Comparison of ENCODE assay signal across 11 cellular contexts in the genomic region with DNA sequence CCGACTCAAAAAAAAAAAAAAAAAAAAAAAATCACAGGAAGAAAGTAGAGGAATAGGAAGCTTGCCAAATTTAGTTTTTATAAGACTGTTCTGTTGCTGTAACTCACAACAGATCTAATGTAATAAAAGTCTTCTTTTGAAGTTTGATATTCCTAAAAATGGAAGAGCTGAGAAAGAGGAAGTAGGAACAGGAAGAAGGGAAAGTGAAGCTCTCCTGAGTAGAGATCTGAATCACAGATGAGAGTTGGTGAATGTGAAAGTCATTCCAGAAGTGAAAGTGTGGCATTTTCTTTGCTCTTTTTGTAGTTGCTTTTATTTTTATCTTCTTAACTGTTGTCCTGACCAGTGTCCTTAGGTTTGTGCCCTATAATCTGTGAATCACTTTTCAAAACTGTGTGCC. TPM values are rescaled to one million over a fixed set of nuclear protein-coding genes. Genes with fewer than 3 reads are reported as not detected.
DNase-seq lines count a peak whose midpoint lies in the region; ATAC-seq and TF ChIP-seq lines count a peak whose summit lies in the region.
"Had no signal": no experiment of that assay in that cellular context is flagged by ENCODE, and none has a peak within 500 bp of the region (broad histone marks: within the 10 kb centered on the region; RNA-seq: fewer than 3 reads in every experiment).

No MANE protein-coding gene starts in this region.

- H3K27ac ChIP-seq in Karpas-422 (ENCODE audit: low read length) = peak overlapping the region; percentile 49

- peaks cover 42% of the 10 kb centered on the region for H3K4me1 Mint-ChIP-seq in activated CD8-positive, alpha-beta T cell treated with anti-CD3 and anti-CD28 coated beads, Interleukin-2, amount 10 ng/mL, durations not matched to agents 7 days and 5 days (ENCODE audit: low read depth)
- H3K4me1 Mint-ChIP-seq in nephron = peaks cover 11% of the 10 kb centered on the region

- H3K79me2 ChIP-seq in Karpas-422 (ENCODE audit: low read length) = peaks cover 89% of the 10 kb centered on the region

- H3K4me2 ChIP-seq in Karpas-422 (ENCODE audit: low read depth, low read length, poor library complexity, severe bottlenecking) = peak overlapping the region; percentile 92

- no peak for TF ChIP-seq CTCF in nephron (IDR thresholded peaks at IDR 0.05; ENCODE audit: unreplicated experiment in 3 of 3)

- no peaks in the 10 kb centered on the region for H3K9me3 Mint-ChIP-seq in activated CD8-positive, alpha-beta T cell treated with anti-CD3 and anti-CD28 coated beads, Interleukin-2, amount 10 ng/mL, durations not matched to agents 7 days and 5 days (ENCODE audit: insufficient read depth)
- no peaks in the 10 kb centered on the region for H3K9me3 Mint-ChIP-seq in nephron

- DNase-seq in GF-D8 (lab: John Stamatoyannopoulos, UW) = peak; percentile 23
- DNase-seq in Karpas-422 = no peak
- DNase-seq in activated CD8-positive, alpha-beta T cell treated with anti-CD3 and anti-CD28 coated beads, Interleukin-2, amount 10 ng/mL, durations not matched to agents 7 days and 5 days = no peak
- DNase-seq in HK-2 (ENCODE audit: unreplicated experiment) = no peak
- DNase-seq in activated CD8-positive, alpha-beta memory T cell treated with anti-CD3 and anti-CD28 coated beads, Interleukin-2, amount 50 U/mL, for 4 hours = no peak
- DNase-seq: GDM1; NCI-H345; stimulated activated CD4-positive, alpha-beta T cell treated with anti-CD3 and anti-CD28 coated beads, Interleukin-2, amount 100 ng/mL, for 24 hours had no signal

- H3K27me3 ChIP-seq in Karpas-422 (ENCODE audit: low read length) = no peaks in the 10 kb centered on the region

- peak overlapping the region; percentile 34 for H3K27ac Mint-ChIP-seq in activated CD8-positive, alpha-beta T cell treated with anti-CD3 and anti-CD28 coated beads, Interleukin-2, amount 10 ng/mL, durations not matched to agents 7 days and 5 days
- no peak overlapping the region for H3K27ac Mint-ChIP-seq in nephron

- no peaks in the 10 kb centered on the region for H3K9me3 ChIP-seq in Karpas-422 (ENCODE audit: low read length)
- H3K9me3 ChIP-seq: thoracic aorta had no signal

- no peaks in the 10 kb centered on the region for H3K9me2 ChIP-seq in Karpas-422 (replicated peaks; ENCODE audit: insufficient read depth, low read length)

- peaks cover 10% of the 10 kb centered on the region; the same call in 1 of the 2 replicates for H3K36me3 ChIP-seq in Karpas-422 (ENCODE audit: insufficient read depth, low read length)
- H3K36me3 ChIP-seq: thoracic aorta had no signal

- 0 out of 2 replicates have a peak overlapping the region, but pooled peaks have one; percentile 1 for H3K9ac ChIP-seq in Karpas-422 (ENCODE audit: low read length)

- peak overlapping the region; percentile 90 for H3K4me3 Mint-ChIP-seq in activated CD8-positive, alpha-beta T cell treated with anti-CD3 and anti-CD28 coated beads, Interleukin-2, amount 10 ng/mL, durations not matched to agents 7 days and 5 days
- peak overlapping the region; percentile 29 to 58 (median 43) for H3K4me3 Mint-ChIP-seq in nephron

- no peak for ATAC-seq in activated CD8-positive, alpha-beta T cell treated with anti-CD3 and anti-CD28 coated beads, Interleukin-2, amount 10 ng/mL, durations not matched to agents 7 days and 5 days
- no peak for ATAC-seq in GM21529 (IDR thresholded peaks at IDR 0.05; ENCODE audit: unreplicated experiment)

- H2AFZ ChIP-seq in Karpas-422 (ENCODE audit: low read length) = no peak overlapping the region

- CTCF ChIA-PET in activated CD8-positive, alpha-beta T cell treated with anti-CD3 and anti-CD28 coated beads, Interleukin-2, amount 10 ng/mL, durations not matched to agents 7 days and 5 days (lab: Charles Lee) = interaction anchor here (1.0 to 5.6 kb wide), 4 partner anchors 12 to 72 kb away, joined by 4 to 22 read pairs (median 8); partner anchors contain the start of genes ACBD4 and DCAKD

- H4K20me1 ChIP-seq in Karpas-422 (ENCODE audit: insufficient read depth, low read depth, low read length) = peaks cover 6% of the 10 kb centered on the region; the same call in 1 of the 2 replicates

- H3K4me3 ChIP-seq in Karpas-422 (ENCODE audit: low read length) = peak overlapping the region; percentile 93; the same call in 1 of the 2 replicates
- H3K4me3 ChIP-seq: thoracic aorta had no signal

- H3K36me3 Mint-ChIP-seq in activated CD8-positive, alpha-beta T cell treated with anti-CD3 and anti-CD28 coated beads, Interleukin-2, amount 10 ng/mL, durations not matched to agents 7 days and 5 days (ENCODE audit: low read depth) = peaks cover 29% of the 10 kb centered on the region
- H3K36me3 Mint-ChIP-seq in nephron (ENCODE audit: low read depth) = peaks cover 4% of the 10 kb centered on the region

- POLR2A ChIA-PET in activated CD8-positive, alpha-beta T cell treated with anti-CD3 and anti-CD28 coated beads, Interleukin-2, amount 10 ng/mL, durations not matched to agents 7 days and 5 days (lab: Charles Lee) = interaction anchor here (0.7 to 0.8 kb wide), 2 partner anchors 11 to 13 kb away, joined by 3 to 4 read pairs; no protein-coding TSS in a partner anchor

- peaks cover 26% of the 10 kb centered on the region for H3K4me1 ChIP-seq in Karpas-422 (ENCODE audit: low read length)

- H3K27me3 Mint-ChIP-seq in activated CD8-positive, alpha-beta T cell treated with anti-CD3 and anti-CD28 coated beads, Interleukin-2, amount 10 ng/mL, durations not matched to agents 7 days and 5 days (ENCODE audit: low read depth) = no peaks in the 10 kb centered on the region
- H3K27me3 Mint-ChIP-seq in nephron (ENCODE audit: low read depth) = no peaks in the 10 kb centered on the region

RNA-seq across cellular contexts. Expression of gene NMT1, which starts 2.1 kb away (rescaled TPM):
- total RNA-seq in Karpas-422 (2014; rRNA removed; shearing (Covaris generic); ENCODE audit: low replicate concordance) = 48.5 and 53.2 TPM in 2 replicates
- total RNA-seq in activated CD8-positive, alpha-beta T cell treated with anti-CD3 and anti-CD28 coated beads, Interleukin-2, amount 10 ng/mL, durations not matched to agents 7 days and 5 days = 100 to 1,000 TPM; 125 to 143 TPM

RNA-seq across cellular contexts. Expression of gene DCAKD, which starts 11.8 kb away (rescaled TPM):
- total RNA-seq in Karpas-422 (2014; rRNA removed; shearing (Covaris generic); ENCODE audit: low replicate concordance) = 29.4 and 29.8 TPM in 2 replicates
- 10 to 100 TPM; 32.9 to 33.7 TPM for total RNA-seq in activated CD8-positive, alpha-beta T cell treated with anti-CD3 and anti-CD28 coated beads, Interleukin-2, amount 10 ng/mL, durations not matched to agents 7 days and 5 days
